ENCODE assay signal across 7 cellular contexts in genomic region chr1:177001556-177001955, GRCh38.
"Had no signal": no experiment of that assay in that cellular context is flagged by ENCODE, and none has a peak within 500 bp of the region (broad histone marks: within the 10 kb centered on the region; RNA-seq: fewer than 3 reads in every experiment).

No MANE protein-coding gene starts in this region.

- H3K36me3 Mint-ChIP-seq: IgD-negative memory B cell had no signal

- H3K4me3 Mint-ChIP-seq: IgD-negative memory B cell had no signal

- H3K27ac Mint-ChIP-seq: IgD-negative memory B cell had no signal

- H3K4me1 Mint-ChIP-seq: IgD-negative memory B cell had no signal

- H3K4me3 ChIP-seq: K562 had no signal

- ATAC-seq: HepG2, K562 had no signal

- H3K27ac ChIP-seq: HL-60 had no signal

- FAIRE-seq: HepG2, HTR-8/SVneo, K562 had no signal

- DNase-seq: IMR-90, KBM-7 had no signal
